8 cellular contexts compared by ENCODE assay signal in the genomic region with DNA sequence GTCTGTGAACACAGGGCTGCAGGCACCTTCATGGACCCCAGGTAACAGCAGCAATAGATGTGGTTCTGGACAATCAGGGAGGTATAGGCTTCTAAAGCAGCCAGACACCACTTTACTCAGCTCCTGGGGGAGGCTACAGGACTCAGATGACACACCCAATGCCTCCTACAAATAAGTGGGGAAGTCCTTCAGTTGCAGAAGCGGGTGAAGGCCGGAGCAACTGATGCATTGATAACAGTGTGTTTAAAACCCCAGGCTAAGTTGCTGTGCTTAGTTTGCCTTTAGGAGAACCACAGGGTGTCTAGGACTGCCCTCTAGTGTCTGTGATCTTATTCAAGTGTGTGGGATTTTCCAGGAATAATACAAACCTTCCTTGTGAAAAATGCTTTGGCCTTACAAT. TPM values are rescaled to one million over a fixed set of nuclear protein-coding genes. Genes with fewer than 3 reads are reported as not detected.
DNase-seq lines count a peak whose midpoint lies in the region; ATAC-seq and TF ChIP-seq lines count a peak whose summit lies in the region.

No MANE protein-coding gene starts in this region.

- TF ChIP-seq CTCF in DOHH2 (IDR thresholded peaks at IDR 0.05; ENCODE audit: low read depth, low read length, poor library complexity, severe bottlenecking) (peak; percentile 37), HFF-Myc (IDR thresholded peaks at IDR 0.05; ENCODE audit: low read depth, low read length, missing control alignments) (peak; percentile 61), SU-DHL-6 (IDR thresholded peaks at IDR 0.05; ENCODE audit: insufficient read depth, low read length, poor library complexity, severe bottlenecking) (peak; percentile 30), gastroesophageal sphincter (IDR thresholded peaks at IDR 0.05) (peak; percentile 29 to 63 (median 50)), sigmoid colon (IDR thresholded peaks at IDR 0.05) (peak in 1 of 4 experiments; percentile 47)

- H3K79me2 ChIP-seq in DOHH2 (ENCODE audit: control insufficient read depth, low read length) (no peaks in the 10 kb centered on the region), SU-DHL-6 (ENCODE audit: insufficient read depth, low read length) (no peaks in the 10 kb centered on the region)

- TF ChIP-seq EP300 in gastroesophageal sphincter (IDR thresholded peaks at IDR 0.05), result no peak
- no peak for TF ChIP-seq EP300 in sigmoid colon (IDR thresholded peaks at IDR 0.05)

- TF ChIP-seq POLR2A in gastroesophageal sphincter (IDR thresholded peaks at IDR 0.05), result no peak
- no peak for TF ChIP-seq POLR2A in sigmoid colon (IDR thresholded peaks at IDR 0.05)

- peaks cover 10% of the 10 kb centered on the region for H3K9me3 Mint-ChIP-seq in activated T-cell treated with anti-CD3 and anti-CD28 coated beads, Interleukin-2, amount 50 U/mL, for 4 hours

- H4K20me1 ChIP-seq in DOHH2 (ENCODE audit: control insufficient read depth, insufficient read depth, low read depth, low read length) (no peaks in the 10 kb centered on the region), SU-DHL-6 (ENCODE audit: low read depth, low read length) (no peaks in the 10 kb centered on the region)

- H3K9ac ChIP-seq in SU-DHL-6 (ENCODE audit: low read length), result no peak overlapping the region

- 6 to 23% methylated on average over 2 of the region's 2 CpGs for WGBS in gastroesophageal sphincter (ENCODE audit: low coverage in 1 of 2), 2 donors
- WGBS in sigmoid colon, 2 donors, result 2 to 8% methylated on average over 2 of the region's 2 CpGs

- no peak overlapping the region for H2AFZ ChIP-seq in SU-DHL-6 (ENCODE audit: low read depth, low read length, severe bottlenecking)

- H3K4me3 Mint-ChIP-seq in activated T-cell treated with anti-CD3 and anti-CD28 coated beads, Interleukin-2, amount 50 U/mL, for 4 hours, result no peak overlapping the region

- H3K4me1 Mint-ChIP-seq in activated T-cell treated with anti-CD3 and anti-CD28 coated beads, Interleukin-2, amount 50 U/mL, for 4 hours (ENCODE audit: low read depth), result no peaks in the 10 kb centered on the region

- H3K4me1 ChIP-seq in DOHH2 (ENCODE audit: control insufficient read depth, low read length), result no peaks in the 10 kb centered on the region
- H3K4me1 ChIP-seq in gastroesophageal sphincter, result peaks cover 0 to 50% (median 6%) of the 10 kb centered on the region in 3 donors
- peaks cover 0 to 11% (median 9%) of the 10 kb centered on the region in 4 donors for H3K4me1 ChIP-seq in sigmoid colon

- H3F3A ChIP-seq in DOHH2 (ENCODE audit: control insufficient read depth, insufficient read depth) (no peaks in the 10 kb centered on the region), SU-DHL-6 (ENCODE audit: insufficient read depth) (no peaks in the 10 kb centered on the region)

- no peaks in the 10 kb centered on the region for H3K36me3 Mint-ChIP-seq in activated T-cell treated with anti-CD3 and anti-CD28 coated beads, Interleukin-2, amount 50 U/mL, for 4 hours (ENCODE audit: insufficient read depth)

- ATAC-seq in gastroesophageal sphincter, result peak; percentile 57
- ATAC-seq in sciatic nerve, result peak; percentile 90
- ATAC-seq in activated T-cell treated with anti-CD3 and anti-CD28 coated beads, Interleukin-2, amount 50 U/mL, for 4 hours, result no peak
- no peak for ATAC-seq in HG02885 (IDR thresholded peaks at IDR 0.05; ENCODE audit: poor library complexity, unreplicated experiment)

- H3K27me3 Mint-ChIP-seq in activated T-cell treated with anti-CD3 and anti-CD28 coated beads, Interleukin-2, amount 50 U/mL, for 4 hours (ENCODE audit: low read depth), result peaks cover 23% of the 10 kb centered on the region

- no peak overlapping the region for H3K4me2 ChIP-seq in DOHH2 (ENCODE audit: low read length)
- H3K4me2 ChIP-seq in SU-DHL-6 (ENCODE audit: low read depth, low read length, poor library complexity, severe bottlenecking), result no peak overlapping the region

- intact Hi-C loops in sciatic nerve (cut with DNase I) (loop anchor here (10.0 kb wide), 1 partner anchor 291 kb away; no protein-coding TSS in a partner anchor), sigmoid colon (cut with DNase I) (no loop called here)

- H3K9me2 ChIP-seq in DOHH2 (replicated peaks; ENCODE audit: control insufficient read depth, low read length) (no peaks in the 10 kb centered on the region), SU-DHL-6 (replicated peaks; ENCODE audit: insufficient read depth, low read length) (no peaks in the 10 kb centered on the region)

- no peaks in the 10 kb centered on the region for H3K36me3 ChIP-seq in DOHH2 (ENCODE audit: control insufficient read depth, low read length)
- no peaks in the 10 kb centered on the region for H3K36me3 ChIP-seq in SU-DHL-6 (ENCODE audit: low read length)
- no peaks in the 10 kb centered on the region for H3K36me3 ChIP-seq in gastroesophageal sphincter
- H3K36me3 ChIP-seq in sigmoid colon, result no peaks in the 10 kb centered on the region

- H3K4me3 ChIP-seq in DOHH2 (ENCODE audit: low read length) (no peak overlapping the region), HFF-Myc (replicated peaks; ENCODE audit: low read depth, low read length) (no peak overlapping the region), SU-DHL-6 (ENCODE audit: insufficient read depth, low read length, poor library complexity, severe bottlenecking) (no peak overlapping the region), gastroesophageal sphincter (no peak overlapping the region), sigmoid colon (no peak overlapping the region)

- peak; percentile 42 for DNase-seq in HFF-Myc (ENCODE audit: extremely low read depth, low read depth)
- no peak for DNase-seq in sciatic nerve (ENCODE audit: low spot score)
- no peak for DNase-seq in activated T-cell treated with anti-CD3 and anti-CD28 coated beads, Interleukin-2, amount 50 U/mL, for 4 hours
- DNase-seq in sigmoid colon, result no peak

- H3K9me3 ChIP-seq in DOHH2 (ENCODE audit: control insufficient read depth, insufficient read depth, low read length), result no peaks in the 10 kb centered on the region
- H3K9me3 ChIP-seq in SU-DHL-6 (ENCODE audit: insufficient read depth, low read length), result no peaks in the 10 kb centered on the region
- H3K9me3 ChIP-seq in gastroesophageal sphincter, result no peaks in the 10 kb centered on the region
- H3K9me3 ChIP-seq in sigmoid colon, result no peaks in the 10 kb centered on the region

- H3K27ac ChIP-seq in DOHH2 (ENCODE audit: low read depth, low read length) (no peak overlapping the region), SU-DHL-6 (ENCODE audit: low read depth, low read length) (no peak overlapping the region), gastroesophageal sphincter (peak overlapping the region in 2 of 4 donors; percentile 30 to 72), sigmoid colon (no peak overlapping the region)

- H3K27me3 ChIP-seq in DOHH2 (ENCODE audit: control insufficient read depth, low read length) (no peaks in the 10 kb centered on the region), SU-DHL-6 (ENCODE audit: low read length) (no peaks in the 10 kb centered on the region), gastroesophageal sphincter (no peaks in the 10 kb centered on the region), sigmoid colon (peaks cover 0 to 10% (median 0%) of the 10 kb centered on the region in 3 donors)

RNA-seq across cellular contexts. Expression of gene ITGA8, which starts 5.9 kb away (rescaled TPM):
- total RNA-seq in gastroesophageal sphincter, result 100 to 1,000 TPM in 2 of 4 donors, 10 to 100 TPM in 2; 37.6 to 667 (median 310) TPM
- 4.5 TPM for total RNA-seq in sciatic nerve
- not detected for total RNA-seq in activated T-cell treated with anti-CD3 and anti-CD28 coated beads, Interleukin-2, amount 50 U/mL, for 4 hours
- 1 to 10 TPM in 2 of 4 donors, under 1 TPM in 2; 0.66 to 5.7 (median 1.5) TPM for total RNA-seq in sigmoid colon
- 1 to 10 TPM in 1 of 3 donors, under 1 TPM in 2; 0.46 to 1.7 (median 0.60) TPM for polyA plus RNA-seq in sigmoid colon

Comparison
In these comparisons a context has a peak if more than half of its experiments do, and no peak if none do; other contexts are left out.
1. ATAC-seq: peak in gastroesophageal sphincter (single experiment) and sciatic nerve (single experiment); none in activated T-cell treated with anti-CD3 and anti-CD28 coated beads, Interleukin-2, amount 50 U/mL, for 4 hours (0 of 2) and HG02885 (single experiment).